Comparison of ENCODE assay signal across 1 cellular context in the genomic region with DNA sequence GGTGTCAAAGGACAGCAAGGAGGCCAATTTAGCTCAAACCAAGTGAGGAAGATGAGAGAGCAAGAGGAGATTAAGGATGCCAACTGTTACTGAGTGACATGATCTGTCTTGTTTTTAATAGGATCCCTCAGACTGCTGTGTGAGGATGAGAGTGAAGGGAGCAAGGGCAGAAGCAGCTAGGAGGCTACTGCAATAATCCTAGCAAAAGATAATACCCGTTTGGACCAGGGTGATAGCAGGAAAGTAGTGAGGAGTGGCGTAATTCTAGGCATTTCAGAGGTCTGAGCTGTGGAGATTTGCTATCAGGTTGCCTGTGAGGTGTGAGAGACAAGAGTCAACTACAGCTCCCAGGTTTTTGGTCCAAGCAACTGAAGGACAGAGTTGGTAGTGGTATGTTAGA.
TF ChIP-seq lines count a peak whose summit lies in the region.

No MANE protein-coding gene starts in this region.

TF ChIP-seq in K562, 482 proteins besides CTCF, POLR2A, EP300 and RAD21 (continued from another document and continues in another):
- TF ChIP-seq MEF2D (tag; conservative IDR thresholded peaks at IDR 0.05; ENCODE audit: low read depth) (no peak), ZNF24 (IDR thresholded peaks at IDR 0.05) (no peak), FOXK2 (conservative IDR thresholded peaks at IDR 0.05 in 1 of 2, IDR thresholded peaks at IDR 0.05 in 1 of 2; ENCODE audit: low read depth in 2 of 2) (peak in 1 of 2 experiments; percentile 45; a peak in 1 of 4 replicates), ZNF124 (CRISPR knock-in tag; IDR thresholded peaks at IDR 0.05) (no peak), ARHGAP35 (IDR thresholded peaks at IDR 0.05; ENCODE audit: partially characterized antibody) (no peak), SRF (CRISPR knock-in tag; IDR thresholded peaks at IDR 0.05) (no peak), ZNF311 (CRISPR knock-in tag; IDR thresholded peaks at IDR 0.05) (no peak), TCF7 (IDR thresholded peaks at IDR 0.05; ENCODE audit: borderline replicate concordance) (no peak), CHD4 (IDR thresholded peaks at IDR 0.05; ENCODE audit: insufficient read depth, insufficient replicate concordance, low read depth, low read length, poor library complexity, severe bottlenecking) (no peak), PHTF2 (CRISPR knock-in tag; IDR thresholded peaks at IDR 0.05) (no peak), TEAD1 (CRISPR knock-in tag; IDR thresholded peaks at IDR 0.05) (no peak), TFAM (CRISPR knock-in tag; conservative IDR thresholded peaks at IDR 0.05) (no peak), NELFE (IDR thresholded peaks at IDR 0.05; ENCODE audit: insufficient read depth, insufficient read length) (no peak), SRSF7 (optimal IDR thresholded peaks at IDR 0.05; ENCODE audit: low read depth, low read length) (no peak), ZNF146 (CRISPR knock-in tag; IDR thresholded peaks at IDR 0.05; ENCODE audit: unreplicated experiment) (no peak), ZC3H11A (IDR thresholded peaks at IDR 0.05; ENCODE audit: low read depth, low read length) (no peak), ZNF23 (CRISPR knock-in tag; IDR thresholded peaks at IDR 0.05) (no peak), JUNB (CRISPR knock-in tag; conservative IDR thresholded peaks at IDR 0.05) (no peak), HNRNPH1 (optimal IDR thresholded peaks at IDR 0.05; ENCODE audit: low read depth, low read length) (no peak), NBN (IDR thresholded peaks at IDR 0.05; ENCODE audit: low read depth) (peak; percentile 82; the same call in 1 of the 2 replicates), RBM25 (IDR thresholded peaks at IDR 0.05; ENCODE audit: low read depth, low read length, severe bottlenecking) (no peak), ELF4 (CRISPR knock-in tag; IDR thresholded peaks at IDR 0.05) (no peak), NFYB (IDR thresholded peaks at IDR 0.05; ENCODE audit: extremely low read depth, insufficient read length) (no peak), NFXL1 (CRISPR knock-in tag; IDR thresholded peaks at IDR 0.05) (no peak), ESRRA (IDR thresholded peaks at IDR 0.05; ENCODE audit: borderline replicate concordance, low read depth) (0 out of 2 replicates have a peak, but pooled peaks have one; percentile 16)
- TF ChIP-seq, protein P1, sequence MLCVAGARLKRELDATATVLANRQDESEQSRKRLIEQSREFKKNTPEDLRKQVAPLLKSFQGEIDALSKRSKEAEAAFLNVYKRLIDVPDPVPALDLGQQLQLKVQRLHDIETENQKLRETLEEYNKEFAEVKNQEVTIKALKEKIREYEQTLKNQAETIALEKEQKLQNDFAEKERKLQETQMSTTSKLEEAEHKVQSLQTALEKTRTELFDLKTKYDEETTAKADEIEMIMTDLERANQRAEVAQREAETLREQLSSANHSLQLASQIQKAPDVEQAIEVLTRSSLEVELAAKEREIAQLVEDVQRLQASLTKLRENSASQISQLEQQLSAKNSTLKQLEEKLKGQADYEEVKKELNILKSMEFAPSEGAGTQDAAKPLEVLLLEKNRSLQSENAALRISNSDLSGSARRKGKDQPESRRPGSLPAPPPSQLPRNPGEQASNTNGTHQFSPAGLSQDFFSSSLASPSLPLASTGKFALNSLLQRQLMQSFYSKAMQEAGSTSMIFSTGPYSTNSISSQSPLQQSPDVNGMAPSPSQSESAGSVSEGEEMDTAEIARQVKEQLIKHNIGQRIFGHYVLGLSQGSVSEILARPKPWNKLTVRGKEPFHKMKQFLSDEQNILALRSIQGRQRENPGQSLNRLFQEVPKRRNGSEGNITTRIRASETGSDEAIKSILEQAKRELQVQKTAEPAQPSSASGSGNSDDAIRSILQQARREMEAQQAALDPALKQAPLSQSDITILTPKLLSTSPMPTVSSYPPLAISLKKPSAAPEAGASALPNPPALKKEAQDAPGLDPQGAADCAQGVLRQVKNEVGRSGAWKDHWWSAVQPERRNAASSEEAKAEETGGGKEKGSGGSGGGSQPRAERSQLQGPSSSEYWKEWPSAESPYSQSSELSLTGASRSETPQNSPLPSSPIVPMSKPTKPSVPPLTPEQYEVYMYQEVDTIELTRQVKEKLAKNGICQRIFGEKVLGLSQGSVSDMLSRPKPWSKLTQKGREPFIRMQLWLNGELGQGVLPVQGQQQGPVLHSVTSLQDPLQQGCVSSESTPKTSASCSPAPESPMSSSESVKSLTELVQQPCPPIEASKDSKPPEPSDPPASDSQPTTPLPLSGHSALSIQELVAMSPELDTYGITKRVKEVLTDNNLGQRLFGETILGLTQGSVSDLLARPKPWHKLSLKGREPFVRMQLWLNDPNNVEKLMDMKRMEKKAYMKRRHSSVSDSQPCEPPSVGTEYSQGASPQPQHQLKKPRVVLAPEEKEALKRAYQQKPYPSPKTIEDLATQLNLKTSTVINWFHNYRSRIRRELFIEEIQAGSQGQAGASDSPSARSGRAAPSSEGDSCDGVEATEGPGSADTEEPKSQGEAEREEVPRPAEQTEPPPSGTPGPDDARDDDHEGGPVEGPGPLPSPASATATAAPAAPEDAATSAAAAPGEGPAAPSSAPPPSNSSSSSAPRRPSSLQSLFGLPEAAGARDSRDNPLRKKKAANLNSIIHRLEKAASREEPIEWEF (CRISPR knock-in tag; IDR thresholded peaks at IDR 0.05), result no peak
- TF ChIP-seq, protein P2, sequence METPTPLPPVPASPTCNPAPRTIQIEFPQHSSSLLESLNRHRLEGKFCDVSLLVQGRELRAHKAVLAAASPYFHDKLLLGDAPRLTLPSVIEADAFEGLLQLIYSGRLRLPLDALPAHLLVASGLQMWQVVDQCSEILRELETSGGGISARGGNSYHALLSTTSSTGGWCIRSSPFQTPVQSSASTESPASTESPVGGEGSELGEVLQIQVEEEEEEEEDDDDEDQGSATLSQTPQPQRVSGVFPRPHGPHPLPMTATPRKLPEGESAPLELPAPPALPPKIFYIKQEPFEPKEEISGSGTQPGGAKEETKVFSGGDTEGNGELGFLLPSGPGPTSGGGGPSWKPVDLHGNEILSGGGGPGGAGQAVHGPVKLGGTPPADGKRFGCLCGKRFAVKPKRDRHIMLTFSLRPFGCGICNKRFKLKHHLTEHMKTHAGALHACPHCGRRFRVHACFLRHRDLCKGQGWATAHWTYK (CRISPR knock-in tag; IDR thresholded peaks at IDR 0.05), result no peak
- TF ChIP-seq, protein P3, sequence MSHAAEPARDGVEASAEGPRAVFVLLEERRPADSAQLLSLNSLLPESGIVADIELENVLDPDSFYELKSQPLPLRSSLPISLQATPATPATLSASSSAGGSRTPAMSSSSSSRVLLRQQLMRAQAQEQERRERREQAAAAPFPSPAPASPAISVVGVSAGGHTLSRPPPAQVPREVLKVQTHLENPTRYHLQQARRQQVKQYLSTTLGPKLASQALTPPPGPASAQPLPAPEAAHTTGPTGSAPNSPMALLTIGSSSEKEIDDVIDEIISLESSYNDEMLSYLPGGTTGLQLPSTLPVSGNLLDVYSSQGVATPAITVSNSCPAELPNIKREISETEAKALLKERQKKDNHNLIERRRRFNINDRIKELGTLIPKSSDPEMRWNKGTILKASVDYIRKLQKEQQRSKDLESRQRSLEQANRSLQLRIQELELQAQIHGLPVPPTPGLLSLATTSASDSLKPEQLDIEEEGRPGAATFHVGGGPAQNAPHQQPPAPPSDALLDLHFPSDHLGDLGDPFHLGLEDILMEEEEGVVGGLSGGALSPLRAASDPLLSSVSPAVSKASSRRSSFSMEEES (CRISPR knock-in tag; IDR thresholded peaks at IDR 0.05), result no peak
- TF ChIP-seq, protein P4, sequence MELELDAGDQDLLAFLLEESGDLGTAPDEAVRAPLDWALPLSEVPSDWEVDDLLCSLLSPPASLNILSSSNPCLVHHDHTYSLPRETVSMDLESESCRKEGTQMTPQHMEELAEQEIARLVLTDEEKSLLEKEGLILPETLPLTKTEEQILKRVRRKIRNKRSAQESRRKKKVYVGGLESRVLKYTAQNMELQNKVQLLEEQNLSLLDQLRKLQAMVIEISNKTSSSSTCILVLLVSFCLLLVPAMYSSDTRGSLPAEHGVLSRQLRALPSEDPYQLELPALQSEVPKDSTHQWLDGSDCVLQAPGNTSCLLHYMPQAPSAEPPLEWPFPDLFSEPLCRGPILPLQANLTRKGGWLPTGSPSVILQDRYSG (tag; conservative IDR thresholded peaks at IDR 0.05; ENCODE audit: low read depth), result no peak
- TF ChIP-seq, protein P5, sequence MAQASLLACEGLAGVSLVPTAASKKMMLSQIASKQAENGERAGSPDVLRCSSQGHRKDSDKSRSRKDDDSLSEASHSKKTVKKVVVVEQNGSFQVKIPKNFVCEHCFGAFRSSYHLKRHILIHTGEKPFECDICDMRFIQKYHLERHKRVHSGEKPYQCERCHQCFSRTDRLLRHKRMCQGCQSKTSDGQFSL (CRISPR knock-in tag; IDR thresholded peaks at IDR 0.05), result no peak
- TF ChIP-seq, protein P5 (tag; IDR thresholded peaks at IDR 0.05), result no peak
- TF ChIP-seq, protein P6, sequence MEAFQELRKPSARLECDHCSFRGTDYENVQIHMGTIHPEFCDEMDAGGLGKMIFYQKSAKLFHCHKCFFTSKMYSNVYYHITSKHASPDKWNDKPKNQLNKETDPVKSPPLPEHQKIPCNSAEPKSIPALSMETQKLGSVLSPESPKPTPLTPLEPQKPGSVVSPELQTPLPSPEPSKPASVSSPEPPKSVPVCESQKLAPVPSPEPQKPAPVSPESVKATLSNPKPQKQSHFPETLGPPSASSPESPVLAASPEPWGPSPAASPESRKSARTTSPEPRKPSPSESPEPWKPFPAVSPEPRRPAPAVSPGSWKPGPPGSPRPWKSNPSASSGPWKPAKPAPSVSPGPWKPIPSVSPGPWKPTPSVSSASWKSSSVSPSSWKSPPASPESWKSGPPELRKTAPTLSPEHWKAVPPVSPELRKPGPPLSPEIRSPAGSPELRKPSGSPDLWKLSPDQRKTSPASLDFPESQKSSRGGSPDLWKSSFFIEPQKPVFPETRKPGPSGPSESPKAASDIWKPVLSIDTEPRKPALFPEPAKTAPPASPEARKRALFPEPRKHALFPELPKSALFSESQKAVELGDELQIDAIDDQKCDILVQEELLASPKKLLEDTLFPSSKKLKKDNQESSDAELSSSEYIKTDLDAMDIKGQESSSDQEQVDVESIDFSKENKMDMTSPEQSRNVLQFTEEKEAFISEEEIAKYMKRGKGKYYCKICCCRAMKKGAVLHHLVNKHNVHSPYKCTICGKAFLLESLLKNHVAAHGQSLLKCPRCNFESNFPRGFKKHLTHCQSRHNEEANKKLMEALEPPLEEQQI (IDR thresholded peaks at IDR 0.05), result peak; percentile 60; the same call in 1 of the 2 replicates
- TF ChIP-seq, protein P7, sequence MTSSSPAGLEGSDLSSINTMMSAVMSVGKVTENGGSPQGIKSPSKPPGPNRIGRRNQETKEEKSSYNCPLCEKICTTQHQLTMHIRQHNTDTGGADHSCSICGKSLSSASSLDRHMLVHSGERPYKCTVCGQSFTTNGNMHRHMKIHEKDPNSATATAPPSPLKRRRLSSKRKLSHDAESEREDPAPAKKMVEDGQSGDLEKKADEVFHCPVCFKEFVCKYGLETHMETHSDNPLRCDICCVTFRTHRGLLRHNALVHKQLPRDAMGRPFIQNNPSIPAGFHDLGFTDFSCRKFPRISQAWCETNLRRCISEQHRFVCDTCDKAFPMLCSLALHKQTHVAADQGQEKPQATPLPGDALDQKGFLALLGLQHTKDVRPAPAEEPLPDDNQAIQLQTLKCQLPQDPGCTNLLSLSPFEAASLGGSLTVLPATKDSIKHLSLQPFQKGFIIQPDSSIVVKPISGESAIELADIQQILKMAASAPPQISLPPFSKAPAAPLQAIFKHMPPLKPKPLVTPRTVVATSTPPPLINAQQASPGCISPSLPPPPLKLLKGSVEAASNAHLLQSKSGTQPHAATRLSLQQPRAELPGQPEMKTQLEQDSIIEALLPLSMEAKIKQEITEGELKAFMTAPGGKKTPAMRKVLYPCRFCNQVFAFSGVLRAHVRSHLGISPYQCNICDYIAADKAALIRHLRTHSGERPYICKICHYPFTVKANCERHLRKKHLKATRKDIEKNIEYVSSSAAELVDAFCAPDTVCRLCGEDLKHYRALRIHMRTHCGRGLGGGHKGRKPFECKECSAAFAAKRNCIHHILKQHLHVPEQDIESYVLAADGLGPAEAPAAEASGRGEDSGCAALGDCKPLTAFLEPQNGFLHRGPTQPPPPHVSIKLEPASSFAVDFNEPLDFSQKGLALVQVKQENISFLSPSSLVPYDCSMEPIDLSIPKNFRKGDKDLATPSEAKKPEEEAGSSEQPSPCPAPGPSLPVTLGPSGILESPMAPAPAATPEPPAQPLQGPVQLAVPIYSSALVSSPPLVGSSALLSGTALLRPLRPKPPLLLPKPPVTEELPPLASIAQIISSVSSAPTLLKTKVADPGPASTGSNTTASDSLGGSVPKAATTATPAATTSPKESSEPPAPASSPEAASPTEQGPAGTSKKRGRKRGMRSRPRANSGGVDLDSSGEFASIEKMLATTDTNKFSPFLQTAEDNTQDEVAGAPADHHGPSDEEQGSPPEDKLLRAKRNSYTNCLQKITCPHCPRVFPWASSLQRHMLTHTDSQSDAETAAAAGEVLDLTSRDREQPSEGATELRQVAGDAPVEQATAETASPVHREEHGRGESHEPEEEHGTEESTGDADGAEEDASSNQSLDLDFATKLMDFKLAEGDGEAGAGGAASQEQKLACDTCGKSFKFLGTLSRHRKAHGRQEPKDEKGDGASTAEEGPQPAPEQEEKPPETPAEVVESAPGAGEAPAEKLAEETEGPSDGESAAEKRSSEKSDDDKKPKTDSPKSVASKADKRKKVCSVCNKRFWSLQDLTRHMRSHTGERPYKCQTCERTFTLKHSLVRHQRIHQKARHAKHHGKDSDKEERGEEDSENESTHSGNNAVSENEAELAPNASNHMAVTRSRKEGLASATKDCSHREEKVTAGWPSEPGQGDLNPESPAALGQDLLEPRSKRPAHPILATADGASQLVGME (CRISPR knock-in tag; IDR thresholded peaks at IDR 0.05), result no peak
- TF ChIP-seq, protein P8, sequence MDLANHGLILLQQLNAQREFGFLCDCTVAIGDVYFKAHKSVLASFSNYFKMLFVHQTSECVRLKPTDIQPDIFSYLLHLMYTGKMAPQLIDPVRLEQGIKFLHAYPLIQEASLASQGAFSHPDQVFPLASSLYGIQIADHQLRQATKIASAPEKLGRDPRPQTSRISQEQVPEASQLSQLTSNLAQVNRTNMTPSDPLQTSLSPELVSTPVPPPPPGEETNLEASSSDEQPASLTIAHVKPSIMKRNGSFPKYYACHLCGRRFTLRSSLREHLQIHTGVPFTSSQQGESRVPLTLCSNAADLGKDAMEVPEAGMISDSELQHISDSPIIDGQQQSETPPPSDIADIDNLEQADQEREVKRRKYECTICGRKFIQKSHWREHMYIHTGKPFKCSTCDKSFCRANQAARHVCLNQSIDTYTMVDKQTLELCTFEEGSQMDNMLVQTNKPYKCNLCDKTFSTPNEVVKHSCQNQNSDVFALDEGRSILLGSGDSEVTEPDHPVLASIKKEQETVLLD (IDR thresholded peaks at IDR 0.05), result peak; percentile 73; the same call in 1 of the 2 replicates
- TF ChIP-seq, protein P9, sequence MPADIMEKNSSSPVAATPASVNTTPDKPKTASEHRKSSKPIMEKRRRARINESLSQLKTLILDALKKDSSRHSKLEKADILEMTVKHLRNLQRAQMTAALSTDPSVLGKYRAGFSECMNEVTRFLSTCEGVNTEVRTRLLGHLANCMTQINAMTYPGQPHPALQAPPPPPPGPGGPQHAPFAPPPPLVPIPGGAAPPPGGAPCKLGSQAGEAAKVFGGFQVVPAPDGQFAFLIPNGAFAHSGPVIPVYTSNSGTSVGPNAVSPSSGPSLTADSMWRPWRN (IDR thresholded peaks at IDR 0.05; ENCODE audit: low read depth), result no peak; the same call in 1 of the 2 replicates
